8 cellular contexts compared by ENCODE assay signal in the genomic region with DNA sequence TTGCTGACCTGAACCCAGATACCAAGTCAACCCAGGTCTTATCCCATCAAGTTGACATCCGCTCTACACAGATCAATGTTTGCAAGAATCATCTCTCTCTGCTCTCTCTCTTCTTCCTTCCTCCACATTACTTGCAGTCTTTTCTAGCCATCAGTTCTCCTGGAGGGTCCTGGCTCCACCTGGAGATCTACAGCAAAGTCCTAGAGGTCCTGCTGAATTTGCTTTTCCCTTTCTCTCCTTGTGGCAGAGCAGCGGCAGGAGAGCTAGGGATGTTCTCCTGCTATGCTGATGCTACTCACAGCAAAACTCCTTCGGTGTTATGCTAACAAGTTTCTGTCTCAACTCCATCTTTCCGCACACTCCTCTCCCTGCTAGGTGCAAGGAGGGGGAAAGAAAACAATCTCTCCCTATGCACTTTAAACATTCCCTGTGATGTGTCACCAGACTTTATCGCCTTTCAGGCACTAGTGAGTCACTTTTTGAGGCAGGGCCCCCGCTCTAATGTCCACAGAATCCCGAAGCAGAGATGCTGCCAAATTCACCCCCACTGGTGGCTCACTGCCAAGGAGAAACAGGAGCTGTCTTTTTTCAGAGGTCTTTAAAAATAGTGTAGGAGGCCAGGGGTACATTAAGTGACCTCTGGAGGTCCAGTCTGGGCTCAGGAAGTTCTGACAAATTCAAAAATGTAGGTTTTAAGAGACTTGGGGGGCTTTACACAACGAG.
A peak's percentile ranks its signal among the peaks of the same experiment; 100 is the strongest.
DNase-seq lines count a peak whose midpoint lies in the region; ATAC-seq lines count a peak whose summit lies in the region.

No MANE protein-coding gene starts in this region.

- intact Hi-C loops in Right ventricle myocardium inferior (cut with DNase I), result no loop called here

- peak; percentile 37 for ATAC-seq in Right ventricle myocardium inferior

- DNase-seq in Daoy (ENCODE audit: low read depth) (peak; percentile 96), T1000 (lab: John Stamatoyannopoulos, UW) (peak; percentile 60), Right ventricle myocardium inferior (ENCODE audit: missing footprints) (no peak), renal cortical epithelial cell (ENCODE audit: low read depth) (peak; percentile 91), HuH-7.5 (ENCODE audit: low spot score) (no peak), NCI-H146 treated with DMSO at 0.1 percent for 48 hours (lab: John Stamatoyannopoulos, UW; ENCODE audit: unreplicated experiment) (no peak), DMS79 (lab: John Stamatoyannopoulos, UW) (no peak)
- DNase-seq in stimulated activated CD4-positive, alpha-beta T cell treated with anti-CD3 and anti-CD28 coated beads, Interleukin-2, amount 100 ng/mL, for 48 hours, result no peak

Comparison
In these comparisons a context has a peak if more than half of its experiments do, and no peak if none do; other contexts are left out.
1. DNase-seq: peak in Daoy (single experiment), T1000 (single experiment) and renal cortical epithelial cell (single experiment); none in Right ventricle myocardium inferior (single experiment), HuH-7.5 (single experiment), NCI-H146 treated with DMSO at 0.1 percent for 48 hours (single experiment), stimulated activated CD4-positive, alpha-beta T cell treated with anti-CD3 and anti-CD28 coated beads, Interleukin-2, amount 100 ng/mL, for 48 hours (0 of 2) and DMS79 (single experiment).